ENCODE assay signal across 8 cellular contexts in the genomic region with DNA sequence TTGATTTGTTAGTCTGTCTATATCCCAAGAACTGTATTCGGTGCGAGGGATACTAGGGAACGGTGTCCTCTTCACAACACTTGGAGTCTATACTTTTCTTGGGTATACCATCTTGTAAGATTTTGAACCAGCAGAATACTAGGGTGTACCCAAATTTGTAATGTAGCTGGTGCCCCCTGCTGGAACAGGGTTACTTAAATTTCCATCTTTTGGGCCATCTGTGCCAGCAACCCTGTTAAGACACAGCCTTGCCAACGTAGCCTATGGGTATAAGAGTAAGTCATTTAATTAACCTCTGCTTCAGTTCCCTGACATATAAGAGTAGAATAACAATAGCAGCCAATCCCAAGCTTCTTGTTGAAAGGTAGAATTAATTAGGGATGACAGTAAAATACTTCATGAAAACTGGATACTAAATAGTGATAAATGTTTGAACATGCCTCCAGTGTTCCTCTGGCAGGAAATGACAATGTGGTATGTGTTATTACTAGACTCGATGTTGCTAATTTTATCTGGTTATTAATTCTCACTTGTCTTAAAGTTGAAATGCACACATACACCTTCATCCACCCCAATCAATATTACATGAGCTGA.
A peak's percentile ranks its signal among the peaks of the same experiment; 100 is the strongest.
DNase-seq lines count a peak whose midpoint lies in the region; ATAC-seq and TF ChIP-seq lines count a peak whose summit lies in the region.

No MANE protein-coding gene starts in this region.

- H3K27ac ChIP-seq in smooth muscle cell (ENCODE audit: low read depth), result no peak overlapping the region

- no peaks in the 10 kb centered on the region for H3K36me3 ChIP-seq in smooth muscle cell (ENCODE audit: low read depth)

- no peak overlapping the region for H3K9ac ChIP-seq in smooth muscle cell (ENCODE audit: low read depth)

- H3K4me1 Mint-ChIP-seq in glutamatergic neuron (ENCODE audit: low read depth, unreplicated experiment), result no peaks in the 10 kb centered on the region

- peak; percentile 48 for TF ChIP-seq CTCF in GM12865 (IDR thresholded peaks at IDR 0.05; ENCODE audit: insufficient read depth, low read depth, low read length, missing control alignments)
- TF ChIP-seq CTCF in glutamatergic neuron (IDR thresholded peaks at IDR 0.05; ENCODE audit: partially characterized antibody, unreplicated experiment), result peak; percentile 73
- peak; percentile 47 for TF ChIP-seq CTCF in smooth muscle cell (IDR thresholded peaks at IDR 0.05; ENCODE audit: borderline replicate concordance, insufficient read depth, poor library complexity, severe bottlenecking)

- H3K4me3 ChIP-seq in GM12865 (ENCODE audit: low read depth, low read length) (no peak overlapping the region), smooth muscle cell (no peak overlapping the region)

- H3K27me3 ChIP-seq in smooth muscle cell (ENCODE audit: low read depth), result no peaks in the 10 kb centered on the region

- ATAC-seq in HG02588 (IDR thresholded peaks at IDR 0.05; ENCODE audit: unreplicated experiment) (peak; percentile 80), HG03039 (IDR thresholded peaks at IDR 0.05; ENCODE audit: unreplicated experiment) (no peak)

- DNase-seq in GM12865 (ENCODE audit: low read depth) (peak; percentile 81), NCI-H748 treated with DMSO at 0.1 percent for 48 hours (lab: John Stamatoyannopoulos, UW) (peak; percentile 74), activated T-cell treated with anti-CD3 and anti-CD28 coated beads for 24 hours (ENCODE audit: low read depth) (peak; percentile 60), glutamatergic neuron (peak; percentile 68), smooth muscle cell (lab: John Stamatoyannopoulos, UW; ENCODE audit: unreplicated experiment) (no peak), foreskin melanocyte (no peak)

- H3K27ac Mint-ChIP-seq in glutamatergic neuron (ENCODE audit: unreplicated experiment), result no peak overlapping the region

- H3K9me3 ChIP-seq in smooth muscle cell (replicated peaks; ENCODE audit: low read depth), result no peaks in the 10 kb centered on the region

- no peaks in the 10 kb centered on the region for H3K36me3 Mint-ChIP-seq in glutamatergic neuron (ENCODE audit: unreplicated experiment)

- no peaks in the 10 kb centered on the region for H3K9me3 Mint-ChIP-seq in glutamatergic neuron (ENCODE audit: unreplicated experiment)

- H3K4me3 Mint-ChIP-seq in glutamatergic neuron (ENCODE audit: unreplicated experiment), result no peak overlapping the region

- H3K27me3 Mint-ChIP-seq in glutamatergic neuron (ENCODE audit: unreplicated experiment), result no peaks in the 10 kb centered on the region

- no peaks in the 10 kb centered on the region for H3F3A ChIP-seq in smooth muscle cell (ENCODE audit: low read depth)

- no peak overlapping the region for H3K4me2 ChIP-seq in smooth muscle cell

- H3K79me2 ChIP-seq in smooth muscle cell (ENCODE audit: low read depth), result no peaks in the 10 kb centered on the region

- 83% methylated on average over 5 of the region's 5 CpGs for WGBS in smooth muscle cell (ENCODE audit: low lambda C conversion rate)

- no peak overlapping the region for H2AFZ ChIP-seq in smooth muscle cell (ENCODE audit: low read depth)

- H3K4me1 ChIP-seq in smooth muscle cell (ENCODE audit: low read depth), result no peaks in the 10 kb centered on the region

- H4K20me1 ChIP-seq in smooth muscle cell (ENCODE audit: low read depth), result no peaks in the 10 kb centered on the region

Comparison
In these comparisons a context has a peak if more than half of its experiments do, and no peak if none do; other contexts are left out.
1. DNase-seq: peak in GM12865 (single experiment), NCI-H748 treated with DMSO at 0.1 percent for 48 hours (single experiment), activated T-cell treated with anti-CD3 and anti-CD28 coated beads for 24 hours (single experiment) and glutamatergic neuron (single experiment); none in smooth muscle cell (single experiment) and foreskin melanocyte (single experiment).
2. Peak in every context shown above with its lines, with median percentiles within 50 percentile points of each other: CTCF ChIP-seq.